In genomic region chr7:149071641-149072437, GRCh38 we compare ENCODE assay signal across 7 cellular contexts. TPM values are rescaled to one million over a fixed set of nuclear protein-coding genes. Genes with fewer than 3 reads are reported as not detected.
DNase-seq lines count a peak whose midpoint lies in the region; ATAC-seq and TF ChIP-seq lines count a peak whose summit lies in the region.

No MANE protein-coding gene starts in this region.

- DNase-seq in NB4 (ENCODE audit: low read depth) (peak; percentile 94), left lung (peak in 1 of 2 donors; percentile 83), esophagus squamous epithelium (lab: John Stamatoyannopoulos, UW) (no peak), AG08396 (ENCODE audit: low spot score) (no peak)
- peak; percentile 21 for DNase-seq in activated gamma-delta T cell treated with anti-CD3 and anti-CD28 coated beads, Interleukin-2, amount 50 U/mL, for 16 hours (ENCODE audit: low read depth)
- peak; percentile 56 for DNase-seq in stimulated activated naive CD8-positive, alpha-beta T cell treated with anti-CD3 and anti-CD28 coated beads, Interleukin-15, Interleukin-2, amounts not matched to agents 100 U/mL and 50 U/mL, for 24 hours

- TF ChIP-seq POLR2A in NB4 (IDR thresholded peaks at IDR 0.05; ENCODE audit: extremely low read depth, insufficient read length) (peak; percentile 63), esophagus squamous epithelium (IDR thresholded peaks at IDR 0.05) (no peak)

- H3K9me3 ChIP-seq in left lung, result no peaks in the 10 kb centered on the region
- H3K9me3 ChIP-seq in esophagus squamous epithelium, result no peaks in the 10 kb centered on the region

- ATAC-seq in left lung (peak; percentile 37), GM19035 (IDR thresholded peaks at IDR 0.05; ENCODE audit: unreplicated experiment) (no peak)
- ATAC-seq in stimulated activated naive CD8-positive, alpha-beta T cell treated with anti-CD3 and anti-CD28 coated beads, Interleukin-15, Interleukin-2, amounts not matched to agents 100 U/mL and 50 U/mL, for 24 hours, result peak; percentile 81

- H3K27me3 ChIP-seq in left lung, result no peaks in the 10 kb centered on the region
- H3K27me3 ChIP-seq in esophagus squamous epithelium, result no peaks in the 10 kb centered on the region

- H3K4me1 ChIP-seq in left lung, result no peaks in the 10 kb centered on the region
- peaks cover 0 to 18% (median 5%) of the 10 kb centered on the region in 3 donors for H3K4me1 ChIP-seq in esophagus squamous epithelium

- TF ChIP-seq CTCF in NB4 (IDR thresholded peaks at IDR 0.05; ENCODE audit: low read depth, low read length) (peak; percentile 50), left lung (IDR thresholded peaks at IDR 0.05) (peak in 1 of 2 donors; percentile 28), esophagus squamous epithelium (IDR thresholded peaks at IDR 0.05) (peak in 1 of 6 experiments; percentile 21)

- intact Hi-C loops in left lung (cut with DNase I) (no loop called here), esophagus squamous epithelium (cut with DNase I) (no loop called here)

- H3K36me3 ChIP-seq in left lung (peaks cover 0 to 45% of the 10 kb centered on the region in 2 donors), esophagus squamous epithelium (peaks cover 15 to 55% (median 20%) of the 10 kb centered on the region in 3 donors)

- H3K27ac ChIP-seq in left lung, result peak overlapping the region in 1 of 2 donors; percentile 65
- peak overlapping the region in 1 of 4 donors; percentile 34 for H3K27ac ChIP-seq in esophagus squamous epithelium

- WGBS in esophagus squamous epithelium, 2 donors, result 82% methylated on average over 3 to 7 of the region's 46 CpGs

- peak overlapping the region; percentile 60 for H3K4me3 ChIP-seq in NB4 (ENCODE audit: low read depth, low read length)
- H3K4me3 ChIP-seq in left lung, result peak overlapping the region in 1 of 2 donors; percentile 18
- H3K4me3 ChIP-seq in esophagus squamous epithelium, result peak overlapping the region in 1 of 4 donors; percentile 1

RNA-seq across cellular contexts. Expression of gene ZNF786, which starts 18.7 kb away (rescaled TPM):
- total RNA-seq in left lung (1 to 10 TPM; 5.2 to 6.9 TPM), esophagus squamous epithelium (10 to 100 TPM in 1 of 4 donors, 1 to 10 TPM in 3; 3.5 to 11.4 (median 6.1) TPM)

RNA-seq across cellular contexts. Expression of gene PDIA4, which starts 43.5 kb away (rescaled TPM):
- total RNA-seq in left lung (100 to 1,000 TPM; 204 to 239 TPM), esophagus squamous epithelium (100 to 1,000 TPM in 1 of 4 donors, 10 to 100 TPM in 3; 40.6 to 105 (median 86.1) TPM)

RNA-seq across cellular contexts. Expression of gene ZNF425, which starts 54.3 kb away (rescaled TPM):
- 1 to 10 TPM; 1.3 to 1.5 TPM for total RNA-seq in left lung
- 1 to 10 TPM; 1.8 to 4.8 (median 3.7) TPM for total RNA-seq in esophagus squamous epithelium

Comparison
In these comparisons a context has a peak if more than half of its experiments do, and no peak if none do; other contexts are left out.
1. DNase-seq: peak in NB4 (single experiment), activated gamma-delta T cell treated with anti-CD3 and anti-CD28 coated beads, Interleukin-2, amount 50 U/mL, for 16 hours (single experiment) and stimulated activated naive CD8-positive, alpha-beta T cell treated with anti-CD3 and anti-CD28 coated beads, Interleukin-15, Interleukin-2, amounts not matched to agents 100 U/mL and 50 U/mL, for 24 hours (single experiment); none in esophagus squamous epithelium (single experiment) and AG08396 (single experiment).